9 cellular contexts compared by ENCODE assay signal in the genomic region with DNA sequence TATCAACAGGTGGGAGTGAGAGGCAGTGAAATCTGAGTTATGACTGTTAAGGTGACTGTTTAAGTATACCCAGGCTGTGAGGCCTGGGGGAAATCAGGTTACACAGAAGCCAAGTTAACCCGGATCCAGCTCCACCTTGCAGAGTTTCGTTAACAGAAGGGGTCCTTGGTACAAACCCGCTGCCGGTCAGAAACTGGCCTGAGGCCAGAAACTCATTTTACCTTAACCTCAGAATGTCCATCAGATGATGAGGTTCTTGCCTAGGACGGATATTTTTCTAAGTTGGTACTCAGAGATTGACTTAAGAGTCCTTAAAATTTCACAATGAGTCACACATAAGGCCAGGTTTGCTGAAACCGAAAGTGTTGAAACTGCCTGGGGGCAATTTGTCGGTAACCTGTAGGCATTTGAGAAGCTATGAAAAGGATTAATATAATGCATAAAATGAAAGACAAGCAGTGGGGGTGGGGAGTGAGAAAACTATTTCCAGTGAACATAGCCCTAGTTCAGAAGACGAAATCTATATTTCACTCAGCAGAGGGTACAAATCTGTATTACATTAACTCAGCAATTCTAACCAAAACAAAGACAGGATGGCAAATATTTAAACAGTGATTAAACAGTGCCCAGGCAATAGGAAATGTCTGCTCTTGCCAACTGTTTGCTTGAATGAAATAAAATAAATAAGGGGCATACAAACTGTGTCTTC.
DNase-seq lines count a peak whose midpoint lies in the region; ATAC-seq, FAIRE-seq and TF ChIP-seq lines count a peak whose summit lies in the region.
"Had no signal": no experiment of that assay in that cellular context is flagged by ENCODE, and none has a peak within 500 bp of the region (broad histone marks: within the 10 kb centered on the region; RNA-seq: fewer than 3 reads in every experiment).

No MANE protein-coding gene starts in this region.

- intact Hi-C loops in mammary epithelial cell (cut with micrococcal nuclease): no loop called here
- intact Hi-C loops in posterior vena cava (cut with DNase I): no loop called here

- H3K4me2 ChIP-seq in mammary epithelial cell (ENCODE audit: insufficient read depth, low read depth, low read length): peak overlapping the region; percentile 5

- no peaks in the 10 kb centered on the region for H3K27me3 ChIP-seq in mammary epithelial cell (ENCODE audit: insufficient read depth, low read length)

- no peak for TF ChIP-seq CTCF in mammary epithelial cell (conservative IDR thresholded peaks at IDR 0.05 in 1 of 2, IDR thresholded peaks at IDR 0.05 in 1 of 2; ENCODE audit: extremely low read depth in 1 of 2, insufficient read depth in 1 of 2, low read depth in 1 of 2, low read length in 2 of 2)

- H3K4me1 ChIP-seq in mammary epithelial cell (ENCODE audit: insufficient read depth, low read length): no peaks in the 10 kb centered on the region

- H3K9ac ChIP-seq in mammary epithelial cell (ENCODE audit: insufficient read depth, low read length): no peak overlapping the region

- no peaks in the 10 kb centered on the region for H4K20me1 ChIP-seq in mammary epithelial cell (ENCODE audit: insufficient read depth, low read length)

- in situ Hi-C loops in mammary epithelial cell (cut with MboI; ENCODE audit: low sequenced_read_pairs in 2 of 2): no loop called here

- no peak overlapping the region for H3K4me3 ChIP-seq in mammary epithelial cell (replicated peaks in 1 of 3; ENCODE audit: insufficient read depth in 1 of 3, low read depth in 2 of 3, low read length in 3 of 3)

- FAIRE-seq in RCC 7860 (lab: Jason Lieb, UNC): peak; percentile 74
- no peak for FAIRE-seq in HTR-8/SVneo (lab: Jason Lieb, UNC)
- FAIRE-seq: A204.1 had no signal

- CTCF ChIA-PET in mammary epithelial cell (lab: Charles Lee; ENCODE audit: low non-redundant PET): no interaction called here

- BruUV-seq in mammary epithelial cell (replicated peaks; lab: Mats Ljungman, UMichigan): no TSS peak

- 45% methylated on average over 5 of the region's 8 CpGs for WGBS in mammary epithelial cell (ENCODE audit: low coverage, missing lambda C conversion rate)

- no peak overlapping the region for H3K27ac ChIP-seq in mammary epithelial cell (ENCODE audit: insufficient read depth, low read depth, low read length)

- dilution Hi-C loops in mammary epithelial cell (cut with HindIII; ENCODE audit: low sequenced_read_pairs): no loop called here

- H3K9me3 ChIP-seq in mammary epithelial cell (replicated peaks; ENCODE audit: insufficient read depth, low read length): no peaks in the 10 kb centered on the region

- no peaks in the 10 kb centered on the region for H3K79me2 ChIP-seq in mammary epithelial cell (ENCODE audit: insufficient read depth, low read length)

- no peaks in the 10 kb centered on the region for H3K36me3 ChIP-seq in mammary epithelial cell (ENCODE audit: insufficient read depth, low read length)

- no peak overlapping the region for H2AFZ ChIP-seq in mammary epithelial cell (ENCODE audit: low read depth, low read length)

- DNase-seq in NCI-H510A treated with DMSO at 0.1 percent for 48 hours (lab: John Stamatoyannopoulos, UW) (peak; percentile 74), NCI-H510A (lab: John Stamatoyannopoulos, UW) (no peak), RCC 7860 (ENCODE audit: low spot score) (peak; percentile 48), mammary epithelial cell (peak; percentile 71), posterior vena cava (ENCODE audit: low spot score) (no peak), HTR-8/SVneo (ENCODE audit: insufficient read length, low spot score) (no peak)
- DNase-seq in stimulated activated CD4-positive, alpha-beta T cell treated with anti-CD3 and anti-CD28 coated beads, Interleukin-12 subunit alpha, Interleukin-12 subunit beta, amount 100 ng/mL, for 48 hours (ENCODE audit: low read depth in 2 of 3, low spot score in 1 of 3): peak; percentile 47 to 60 (median 51)

- ATAC-seq in HG03378 (IDR thresholded peaks at IDR 0.05; ENCODE audit: unreplicated experiment): peak; percentile 60

Comparison
In these comparisons a context has a peak if more than half of its experiments do, and no peak if none do; other contexts are left out.
1. DNase-seq: peak in NCI-H510A treated with DMSO at 0.1 percent for 48 hours (single experiment), RCC 7860 (single experiment), mammary epithelial cell (single experiment) and stimulated activated CD4-positive, alpha-beta T cell treated with anti-CD3 and anti-CD28 coated beads, Interleukin-12 subunit alpha, Interleukin-12 subunit beta, amount 100 ng/mL, for 48 hours (3 of 3); none in NCI-H510A (single experiment), posterior vena cava (single experiment) and HTR-8/SVneo (single experiment).